In the genomic region with DNA sequence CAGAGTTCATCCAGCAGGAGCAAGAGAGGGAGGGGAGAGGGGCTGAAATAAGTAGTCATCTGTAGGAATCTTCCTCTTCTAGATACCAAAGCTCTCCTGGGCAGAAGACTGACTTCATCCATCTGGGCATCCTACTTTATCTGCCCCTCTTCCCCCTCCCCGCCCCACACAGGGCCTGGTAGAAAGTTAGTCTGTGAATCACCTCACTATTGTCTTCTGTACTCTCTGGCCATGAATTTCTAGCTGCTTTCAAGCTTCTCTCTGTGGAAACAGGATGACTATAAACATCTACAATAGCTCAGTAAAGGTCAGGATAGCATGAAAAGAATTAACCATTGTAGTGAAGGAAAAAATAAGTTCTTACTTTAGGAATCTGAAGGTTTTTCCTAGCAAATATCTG, we compare ENCODE assay signal across 40 cellular contexts. TPM values are rescaled to one million over a fixed set of nuclear protein-coding genes. Genes with fewer than 3 reads are reported as not detected.
DNase-seq lines count a peak whose midpoint lies in the region; ATAC-seq, FAIRE-seq and TF ChIP-seq lines count a peak whose summit lies in the region.
"Had no signal": no experiment of that assay in that cellular context is flagged by ENCODE, and none has a peak within 500 bp of the region (broad histone marks: within the 10 kb centered on the region; RNA-seq: fewer than 3 reads in every experiment).

No MANE protein-coding gene starts in this region.

- H3K9me3 Mint-ChIP-seq in activated naive CD4-positive, alpha-beta T cell treated with anti-CD3 and anti-CD28 coated beads, Interleukin-2, amount 50 U/mL, for 24 hours: no peaks in the 10 kb centered on the region
- no peaks in the 10 kb centered on the region for H3K9me3 Mint-ChIP-seq in mesothelial cell of epicardium
- H3K9me3 Mint-ChIP-seq: activated CD8-positive, alpha-beta T cell treated with anti-CD3 and anti-CD28 coated beads for 36 hours; activated T-helper 17 cell treated with anti-CD3 and anti-CD28 coated beads, Interleukin-2, amount 50 U/mL, for 72 hours; neural progenitor cell; stimulated activated naive CD8-positive, alpha-beta T cell treated with anti-CD3 and anti-CD28 coated beads, Interleukin-15, Interleukin-2, amounts not matched to agents 100 ng/mL and 50 ng/mL, for 24 hours had no signal

- H3K4me3 ChIP-seq in adipocyte (ENCODE audit: low read length): no peak overlapping the region
- no peak overlapping the region for H3K4me3 ChIP-seq in fibroblast of the aortic adventitia (ENCODE audit: low read depth, low read length)
- H3K4me3 ChIP-seq: body of pancreas, dorsolateral prefrontal cortex, hepatocyte, neural progenitor cell, PC-9, spleen, testis had no signal

- peaks cover 6% of the 10 kb centered on the region for H3K36me3 ChIP-seq in adipocyte (ENCODE audit: control insufficient read depth, insufficient read depth, low read length, severe bottlenecking)
- H3K36me3 ChIP-seq: neural progenitor cell had no signal

- H3K4me1 Mint-ChIP-seq in activated naive CD4-positive, alpha-beta T cell treated with anti-CD3 and anti-CD28 coated beads, Interleukin-2, amount 50 U/mL, for 24 hours: peaks cover 37% of the 10 kb centered on the region
- peaks cover 30% of the 10 kb centered on the region for H3K4me1 Mint-ChIP-seq in mesothelial cell of epicardium

- peak overlapping the region; percentile 1 for H3K27ac Mint-ChIP-seq in activated naive CD4-positive, alpha-beta T cell treated with anti-CD3 and anti-CD28 coated beads, Interleukin-2, amount 50 U/mL, for 24 hours
- no peak overlapping the region for H3K27ac Mint-ChIP-seq in mesothelial cell of epicardium
- H3K27ac Mint-ChIP-seq: activated CD8-positive, alpha-beta T cell treated with anti-CD3 and anti-CD28 coated beads for 36 hours; activated naive CD8-positive, alpha-beta T cell; activated T-helper 17 cell treated with anti-CD3 and anti-CD28 coated beads, Interleukin-2, amount 50 U/mL, for 72 hours; neural progenitor cell; stimulated activated naive CD8-positive, alpha-beta T cell treated with anti-CD3 and anti-CD28 coated beads, Interleukin-15, Interleukin-2, amounts not matched to agents 100 ng/mL and 50 ng/mL, for 24 hours had no signal

- H3K4me3 Mint-ChIP-seq in activated naive CD4-positive, alpha-beta T cell treated with anti-CD3 and anti-CD28 coated beads, Interleukin-2, amount 50 U/mL, for 24 hours: no peak overlapping the region
- no peak overlapping the region for H3K4me3 Mint-ChIP-seq in mesothelial cell of epicardium
- H3K4me3 Mint-ChIP-seq: activated CD8-positive, alpha-beta T cell treated with anti-CD3 and anti-CD28 coated beads for 36 hours; activated naive CD8-positive, alpha-beta T cell; activated T-helper 17 cell treated with anti-CD3 and anti-CD28 coated beads, Interleukin-2, amount 50 U/mL, for 72 hours; CD4-positive, alpha-beta memory T cell; neural progenitor cell; stimulated activated naive CD8-positive, alpha-beta T cell treated with anti-CD3 and anti-CD28 coated beads, Interleukin-15, Interleukin-2, amounts not matched to agents 100 ng/mL and 50 ng/mL, for 24 hours had no signal

- no peaks in the 10 kb centered on the region for H3K27me3 ChIP-seq in adipocyte (replicated peaks; ENCODE audit: control insufficient read depth, insufficient read depth, low read length)
- H3K27me3 ChIP-seq: body of pancreas, dorsolateral prefrontal cortex, hepatocyte, neural progenitor cell, spleen, testis had no signal

- no peak for ATAC-seq in HG02852 (IDR thresholded peaks at IDR 0.05; ENCODE audit: unreplicated experiment)
- ATAC-seq: activated CD8-positive, alpha-beta T cell treated with anti-CD3 and anti-CD28 coated beads for 36 hours; activated T-helper 17 cell treated with anti-CD3 and anti-CD28 coated beads, Interleukin-2, amount 50 U/mL, for 72 hours; body of pancreas; left colon; right cardiac atrium; Right ventricle myocardium inferior had no signal

- peaks cover 2% of the 10 kb centered on the region for H3K36me3 Mint-ChIP-seq in activated naive CD4-positive, alpha-beta T cell treated with anti-CD3 and anti-CD28 coated beads, Interleukin-2, amount 50 U/mL, for 24 hours
- H3K36me3 Mint-ChIP-seq in mesothelial cell of epicardium: no peaks in the 10 kb centered on the region

- FAIRE-seq in urothelium cell line (lab: Jason Lieb, UNC): no peak
- FAIRE-seq: D721Med had no signal

- no peaks in the 10 kb centered on the region for H3K9me3 ChIP-seq in adipocyte (ENCODE audit: control insufficient read depth, low read length)
- H3K9me3 ChIP-seq: body of pancreas, spleen, testis had no signal

- no peak overlapping the region for H3K9ac ChIP-seq in adipocyte (ENCODE audit: low read length)
- H3K9ac ChIP-seq: KMS-11, neural progenitor cell had no signal

- no peak for DNase-seq in activated naive CD4-positive, alpha-beta T cell treated with anti-CD3 and anti-CD28 coated beads, Interleukin-2, amount 50 U/mL, for 16 hours
- DNase-seq in adipocyte (ENCODE audit: low read depth): peak; percentile 39
- peak; percentile 66 for DNase-seq in fibroblast of the aortic adventitia (ENCODE audit: low read depth)
- DNase-seq in urothelium cell line (ENCODE audit: low spot score): peak; percentile 28
- no peak for DNase-seq in mesothelial cell of epicardium (ENCODE audit: low spot score in 2 of 2, unreplicated experiment in 2 of 2)
- DNase-seq in NCI-H2107 treated with DMSO at 0.1 percent for 48 hours (lab: John Stamatoyannopoulos, UW; ENCODE audit: unreplicated experiment): no peak
- DNase-seq: activated CD4-positive, alpha-beta T cell treated with anti-CD3 and anti-CD28 coated beads for 1 hour; activated CD8-positive, alpha-beta memory T cell treated with anti-CD3 and anti-CD28 coated beads, Interleukin-2, amount 50 U/mL, for 48 hours; activated CD8-positive, alpha-beta T cell treated with anti-CD3 and anti-CD28 coated beads for 36 hours; AML-193; body of pancreas; CD4-positive, alpha-beta memory T cell; cerebellar nuclear complex; dorsolateral prefrontal cortex; GOT3; left colon; mesendoderm; MM.1S; NCI-H1417 treated with DMSO at 0.1 percent for 48 hours; NCI-H2029 treated with DMSO at 0.1 percent for 48 hours; NCI-H345; PC-9; right cardiac atrium; spleen; stimulated activated CD4-positive, alpha-beta T cell treated with anti-CD3 and anti-CD28 coated beads, Interleukin-2, amount 100 ng/mL, for 24 hours; stimulated activated CD8-positive, alpha-beta memory T cell treated with anti-CD3 and anti-CD28 coated beads, Interleukin-4, amount 100 ng/mL, for 48 hours; testis had no signal

- TF ChIP-seq CTCF in fibroblast of the aortic adventitia (IDR thresholded peaks at IDR 0.05; ENCODE audit: insufficient read depth, low read length): no peak
- TF ChIP-seq CTCF in mesothelial cell of epicardium (IDR thresholded peaks at IDR 0.05; ENCODE audit: unreplicated experiment): no peak

- peaks cover 48% of the 10 kb centered on the region for H3K4me1 ChIP-seq in adipocyte (ENCODE audit: control insufficient read depth, insufficient read depth, low read length)

- no peaks in the 10 kb centered on the region for H3K27me3 Mint-ChIP-seq in activated naive CD4-positive, alpha-beta T cell treated with anti-CD3 and anti-CD28 coated beads, Interleukin-2, amount 50 U/mL, for 24 hours
- H3K27me3 Mint-ChIP-seq in mesothelial cell of epicardium (ENCODE audit: low read depth): no peaks in the 10 kb centered on the region
- H3K27me3 Mint-ChIP-seq: activated CD8-positive, alpha-beta T cell treated with anti-CD3 and anti-CD28 coated beads for 36 hours; activated naive CD8-positive, alpha-beta T cell; activated T-helper 17 cell treated with anti-CD3 and anti-CD28 coated beads, Interleukin-2, amount 50 U/mL, for 72 hours; CD4-positive, alpha-beta memory T cell; stimulated activated naive CD8-positive, alpha-beta T cell treated with anti-CD3 and anti-CD28 coated beads, Interleukin-15, Interleukin-2, amounts not matched to agents 100 ng/mL and 50 ng/mL, for 24 hours had no signal

RNA-seq across cellular contexts. Expression of a gene that starts 47.7 kb away (rescaled TPM):
- total RNA-seq in fibroblast of the aortic adventitia (ENCODE audit: low replicate concordance) (under 0.01 TPM in 1 of 2 replicates, not detected in the other), mesothelial cell of epicardium (not detected in 3 replicates)
- total RNA-seq: activated CD8-positive, alpha-beta T cell treated with anti-CD3 and anti-CD28 coated beads for 36 hours; activated T-helper 17 cell treated with anti-CD3 and anti-CD28 coated beads, Interleukin-2, amount 50 U/mL, for 72 hours; body of pancreas; CD4-positive, alpha-beta memory T cell; hepatocyte; left colon; myocyte; PC-9; T-helper 2 cell treated with Interferon-gamma antibody and Interleukin-4, amounts not matched to agents 100 ng/mL and 5 ng/mL, for 36 hours; testis; ureter had no signal

Comparison
In these comparisons a context has a peak if more than half of its experiments do, and no peak if none do; other contexts are left out.
1. DNase-seq: peak in adipocyte (single experiment), fibroblast of the aortic adventitia (single experiment) and urothelium cell line (single experiment); none in activated naive CD4-positive, alpha-beta T cell treated with anti-CD3 and anti-CD28 coated beads, Interleukin-2, amount 50 U/mL, for 16 hours (single experiment), mesothelial cell of epicardium (0 of 2) and NCI-H2107 treated with DMSO at 0.1 percent for 48 hours (single experiment).